Comparison of ENCODE assay signal across 1 cellular context in genomic region chr1:151062738-151063371, GRCh38.
TF ChIP-seq lines count a peak whose summit lies in the region.

No MANE protein-coding gene starts in this region.

TF ChIP-seq in K562, 482 proteins besides CTCF, POLR2A, EP300 and RAD21 (continued from another document and continues in another):
- no peak for TF ChIP-seq REST (CRISPR knock-in tag; IDR thresholded peaks at IDR 0.05; ENCODE audit: low read depth)
- no peak for TF ChIP-seq KAT7 (CRISPR knock-in tag; IDR thresholded peaks at IDR 0.05; ENCODE audit: borderline replicate concordance)
- TF ChIP-seq CHD1 (IDR thresholded peaks at IDR 0.05; ENCODE audit: low read length) = no peak
- TF ChIP-seq ZBTB34 (CRISPR knock-in tag; IDR thresholded peaks at IDR 0.05) = no peak
- TF ChIP-seq FOSL1 (tag; conservative IDR thresholded peaks at IDR 0.05) = peak; percentile 80
- TF ChIP-seq NFE2 (IDR thresholded peaks at IDR 0.05; ENCODE audit: low read depth) = peak; percentile 85
- peak; percentile 81; the same call in 1 of the 2 replicates for TF ChIP-seq MTF1 (CRISPR knock-in tag; IDR thresholded peaks at IDR 0.05; ENCODE audit: borderline replicate concordance)
- no peak for TF ChIP-seq HBP1 (CRISPR knock-in tag; IDR thresholded peaks at IDR 0.05)
- TF ChIP-seq HOMEZ (CRISPR knock-in tag; IDR thresholded peaks at IDR 0.05) = no peak
- TF ChIP-seq HIVEP1 (CRISPR knock-in tag; IDR thresholded peaks at IDR 0.05) = no peak
- no peak for TF ChIP-seq SRF (CRISPR knock-in tag; IDR thresholded peaks at IDR 0.05)
- peak; percentile 29; the same call in 1 of the 2 replicates for TF ChIP-seq SP1 (CRISPR knock-in tag; IDR thresholded peaks at IDR 0.05)
- TF ChIP-seq ZNF717 (CRISPR knock-in tag; IDR thresholded peaks at IDR 0.05) = no peak
- no peak for TF ChIP-seq POLR3A (IDR thresholded peaks at IDR 0.05; ENCODE audit: borderline replicate concordance, extremely low read depth, insufficient read depth, insufficient read length)
- TF ChIP-seq RBM17 (IDR thresholded peaks at IDR 0.05; ENCODE audit: borderline replicate concordance, low read depth, low read length) = no peak
- no peak for TF ChIP-seq CBX3 (IDR thresholded peaks at IDR 0.05; ENCODE audit: borderline replicate concordance in 1 of 2, low read length in 2 of 2)
- TF ChIP-seq ZNF41 (CRISPR knock-in tag; conservative IDR thresholded peaks at IDR 0.05) = no peak
- no peak for TF ChIP-seq SMAD3 (CRISPR knock-in tag; conservative IDR thresholded peaks at IDR 0.05)
- no peak for TF ChIP-seq CBFA2T3 (IDR thresholded peaks at IDR 0.05)
- no peak for TF ChIP-seq FOXP1 (CRISPR knock-in tag; IDR thresholded peaks at IDR 0.05)
- TF ChIP-seq MYBL2 (IDR thresholded peaks at IDR 0.05; ENCODE audit: low read depth) = no peak
- TF ChIP-seq MYBL2 (CRISPR knock-in tag; IDR thresholded peaks at IDR 0.05; ENCODE audit: borderline replicate concordance) = no peak
- 0 out of 2 replicates have a peak, but pooled peaks have one; percentile 41 for TF ChIP-seq ELF2 (CRISPR knock-in tag; IDR thresholded peaks at IDR 0.05)
- no peak for TF ChIP-seq KDM5B (IDR thresholded peaks at IDR 0.05; ENCODE audit: insufficient replicate concordance, low read depth, low read length)
- peak; percentile 44; the same call in 1 of the 2 replicates for TF ChIP-seq LEF1 (IDR thresholded peaks at IDR 0.05)
- TF ChIP-seq DLX4 (CRISPR knock-in tag; IDR thresholded peaks at IDR 0.05) = no peak
- no peak for TF ChIP-seq HMBOX1 (IDR thresholded peaks at IDR 0.05)
- peak; percentile 88 for TF ChIP-seq CEBPG (CRISPR knock-in tag; IDR thresholded peaks at IDR 0.05)
- peak; percentile 63 to 65; a peak in 2 of 4 replicates for TF ChIP-seq CEBPG (tag; conservative IDR thresholded peaks at IDR 0.05 in 1 of 2, IDR thresholded peaks at IDR 0.05 in 1 of 2)
- TF ChIP-seq CEBPB (tag; IDR thresholded peaks at IDR 0.05) = peak; percentile 36; the same call in 1 of the 2 replicates
- TF ChIP-seq TFAP4 (CRISPR knock-in tag; IDR thresholded peaks at IDR 0.05; ENCODE audit: borderline replicate concordance) = 0 out of 2 replicates have a peak, but pooled peaks have one; percentile 1
- TF ChIP-seq ZNF316 (IDR thresholded peaks at IDR 0.05) = no peak
- no peak for TF ChIP-seq TSC22D4 (tag; IDR thresholded peaks at IDR 0.05)
- no peak for TF ChIP-seq YBX1 (IDR thresholded peaks at IDR 0.05)
- TF ChIP-seq SMARCA5 (IDR thresholded peaks at IDR 0.05) = no peak
- no peak for TF ChIP-seq NFYB (IDR thresholded peaks at IDR 0.05; ENCODE audit: extremely low read depth, insufficient read length)
- no peak for TF ChIP-seq HMG20B (CRISPR knock-in tag; IDR thresholded peaks at IDR 0.05)
- 0 out of 2 replicates have a peak, but pooled peaks have one; percentile 21 for TF ChIP-seq L3MBTL2 (IDR thresholded peaks at IDR 0.05)
- no peak for TF ChIP-seq XRCC3 (IDR thresholded peaks at IDR 0.05)
- TF ChIP-seq CREM (IDR thresholded peaks at IDR 0.05; ENCODE audit: low read depth) = peak; percentile 58; the same call in 1 of the 2 replicates
- TF ChIP-seq CHCHD3 (CRISPR knock-in tag; IDR thresholded peaks at IDR 0.05) = no peak
- no peak for TF ChIP-seq ZBTB2 (IDR thresholded peaks at IDR 0.05)
- TF ChIP-seq NELFE (IDR thresholded peaks at IDR 0.05; ENCODE audit: insufficient read depth, insufficient read length) = no peak
- no peak for TF ChIP-seq ZNF184 (CRISPR knock-in tag; IDR thresholded peaks at IDR 0.05)
- TF ChIP-seq ATF3 (IDR thresholded peaks at IDR 0.05) = peak; percentile 99
- peak; percentile 94 for TF ChIP-seq ATF3 (CRISPR knock-in tag; conservative IDR thresholded peaks at IDR 0.05)
- TF ChIP-seq HDGF (IDR thresholded peaks at IDR 0.05) = no peak
- no peak for TF ChIP-seq HCFC1 (IDR thresholded peaks at IDR 0.05; ENCODE audit: low read depth, low read length)
- no peak for TF ChIP-seq CBFB (CRISPR knock-in tag; IDR thresholded peaks at IDR 0.05)
- TF ChIP-seq YY1 (IDR thresholded peaks at IDR 0.05; ENCODE audit: borderline replicate concordance in 1 of 3, control insufficient read depth in 1 of 3, extremely low read depth in 1 of 3, insufficient read depth in 3 of 3, insufficient read length in 1 of 3, insufficient replicate concordance in 2 of 3, low read depth in 1 of 3, low read length in 2 of 3) = no peak
- TF ChIP-seq ZNF24 (IDR thresholded peaks at IDR 0.05) = no peak
- TF ChIP-seq SMAD1 (IDR thresholded peaks at IDR 0.05; ENCODE audit: low read depth, low read length, partially characterized antibody) = no peak
- no peak for TF ChIP-seq ZNF609 (CRISPR knock-in tag; IDR thresholded peaks at IDR 0.05; ENCODE audit: borderline replicate concordance)
- TF ChIP-seq HDAC2 (IDR thresholded peaks at IDR 0.05) = 0 out of 2 replicates have a peak, but pooled peaks have one; percentile 15
- TF ChIP-seq KLF13 (tag; IDR thresholded peaks at IDR 0.05; ENCODE audit: borderline replicate concordance, low read depth) = no peak
